Comparison of ENCODE assay signal across 7 cellular contexts in the genomic region with DNA sequence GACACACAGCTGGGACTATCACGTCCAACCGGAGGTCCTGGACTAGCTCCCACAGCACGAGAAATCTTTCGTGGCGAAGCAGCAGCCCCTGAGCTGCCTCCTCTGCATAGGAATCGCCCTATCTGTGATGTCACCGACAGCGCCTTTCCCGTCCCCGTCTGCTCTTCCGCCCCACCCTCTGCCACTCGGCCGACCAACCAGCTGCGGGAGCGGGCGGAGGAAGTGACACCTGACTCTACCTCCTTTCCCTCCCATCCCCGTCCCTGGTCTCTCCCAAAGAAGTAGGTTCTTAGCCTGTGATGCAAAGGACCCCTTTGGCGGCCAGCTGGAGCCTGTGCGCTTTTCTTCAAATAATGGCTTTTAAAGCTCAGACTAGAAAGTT. TPM values are rescaled to one million over a fixed set of nuclear protein-coding genes. Genes with fewer than 3 reads are reported as not detected.
DNase-seq lines count a peak whose midpoint lies in the region; ATAC-seq and TF ChIP-seq lines count a peak whose summit lies in the region.
"Not testable (repeated sequence)": the region's sequence is repeated elsewhere in the genome, so short reads cannot be mapped to it uniquely, and the experiment has no call there.

No MANE protein-coding gene starts in this region.

- not testable (repeated sequence) for DNase-seq in HFFc6; T-helper 17 cell; central memory CD8-positive, alpha-beta T cell (ENCODE audit: low spot score in 2 of 2); right cardiac atrium; omental fat pad (ENCODE audit: low spot score)

- H3K4me1 ChIP-seq in right cardiac atrium (ENCODE audit: control insufficient read depth, insufficient read depth, low read length): not testable (repeated sequence)

- H3K4me1 Mint-ChIP-seq in HFFc6 (ENCODE audit: low read depth): peaks cover 10% of the 10 kb centered on the region
- H3K4me1 Mint-ChIP-seq in T-helper 17 cell; central memory CD8-positive, alpha-beta T cell: not testable (repeated sequence)

- intact Hi-C loops in right cardiac atrium (cut with DNase I): not testable (repeated sequence)

- H3K27me3 Mint-ChIP-seq in HFFc6 (ENCODE audit: insufficient read depth); T-helper 17 cell; central memory CD8-positive, alpha-beta T cell: not testable (repeated sequence)

- not testable (repeated sequence) for TF ChIP-seq CTCF in HFFc6 (IDR thresholded peaks at IDR 0.05); omental fat pad (IDR thresholded peaks at IDR 0.05)

- H3K27ac Mint-ChIP-seq in HFFc6: peak overlapping the region; percentile 86
- not testable (repeated sequence) for H3K27ac Mint-ChIP-seq in T-helper 17 cell; central memory CD8-positive, alpha-beta T cell (ENCODE audit: low read depth)

- H3K4me3 ChIP-seq in right cardiac atrium (ENCODE audit: low read length): not testable (repeated sequence)

- H3K36me3 Mint-ChIP-seq in HFFc6 (ENCODE audit: low read depth); T-helper 17 cell (ENCODE audit: low read depth); central memory CD8-positive, alpha-beta T cell (ENCODE audit: insufficient read depth): not testable (repeated sequence)

- not testable (repeated sequence) for H3K27me3 ChIP-seq in right cardiac atrium (ENCODE audit: control insufficient read depth, insufficient read depth)

- H3K9me3 Mint-ChIP-seq in HFFc6; central memory CD8-positive, alpha-beta T cell: not testable (repeated sequence)

- not testable (repeated sequence) for H3K27ac ChIP-seq in right cardiac atrium (ENCODE audit: low read length)

- ATAC-seq in GM19328 (IDR thresholded peaks at IDR 0.05; ENCODE audit: unreplicated experiment): peak; percentile 84
- peak; percentile 56 for ATAC-seq in HG03159 (IDR thresholded peaks at IDR 0.05; ENCODE audit: unreplicated experiment)
- ATAC-seq in T-helper 17 cell: peak; percentile 90
- peak; percentile 85 for ATAC-seq in central memory CD8-positive, alpha-beta T cell (replicated peaks; ENCODE audit: extremely low read depth, poor library complexity, severe bottlenecking)
- peak; percentile 95 to 97 for ATAC-seq in right cardiac atrium
- ATAC-seq in omental fat pad (ENCODE audit: low FRiP score): peak; percentile 95

- WGBS in right cardiac atrium: 39% methylated on average over 2 of the region's 19 CpGs

- peak overlapping the region; percentile 83 for H3K4me3 Mint-ChIP-seq in HFFc6
- H3K4me3 Mint-ChIP-seq in T-helper 17 cell; central memory CD8-positive, alpha-beta T cell: not testable (repeated sequence)

- not testable (repeated sequence) for H3K9me3 ChIP-seq in T-helper 17 cell (ENCODE audit: control insufficient read depth, low read length, poor library complexity, severe bottlenecking); right cardiac atrium (ENCODE audit: control insufficient read depth, low read length)

RNA-seq across cellular contexts. Expression of a gene that starts 59.7 kb away (rescaled TPM):
- 10 to 100 TPM; 15.3 to 18.5 (median 17.0) TPM for total RNA-seq in HFFc6 (2021; fragmentation: NEBNext Ultra II Directional; extraction: Animal tissue kit (Norgen Biotek cat#: 25700))
- 10 to 100 TPM; 34.4 to 43.9 TPM for total RNA-seq in T-helper 17 cell
- total RNA-seq in right cardiac atrium: 10 to 100 TPM in 1 of 4 donors, 1 to 10 TPM in 3; 6.1 to 11.1 (median 7.2) TPM
- polyA plus RNA-seq in right cardiac atrium: 4.8 TPM
- total RNA-seq in omental fat pad: 10 to 100 TPM; 15.7 to 19.7 (median 17.9) TPM
